Comparison of ENCODE assay signal across 25 cellular contexts in genomic region chr11:15145635-15146034, GRCh38. TPM values are rescaled to one million over a fixed set of nuclear protein-coding genes. Genes with fewer than 3 reads are reported as not detected.
DNase-seq lines count a peak whose midpoint lies in the region; ATAC-seq, FAIRE-seq and TF ChIP-seq lines count a peak whose summit lies in the region.
"Had no signal": no experiment of that assay in that cellular context is flagged by ENCODE, and none has a peak within 500 bp of the region (broad histone marks: within the 10 kb centered on the region; RNA-seq: fewer than 3 reads in every experiment).

No MANE protein-coding gene starts in this region.

- intact Hi-C loops in pancreas (cut with DNase I), result no loop called here
- intact Hi-C loops in activated CD4-positive, alpha-beta T cell treated with anti-CD3 and anti-CD28 coated beads for 36 hours (cut with DNase I, micrococcal nuclease), result no loop called here

- H3K27ac Mint-ChIP-seq in activated CD4-positive, alpha-beta T cell treated with anti-CD3 and anti-CD28 coated beads for 36 hours, result no peak overlapping the region
- H3K27ac Mint-ChIP-seq: CD8-positive, alpha-beta memory T cell; dendritic cell treated with granulocyte-macrophage colony-stimulating factor and Interleukin-4, amounts not matched to agents 40 ng/mL and 50 ng/mL, for 4 days; GM23338 had no signal

- no peaks in the 10 kb centered on the region for H3K36me3 Mint-ChIP-seq in activated CD4-positive, alpha-beta T cell treated with anti-CD3 and anti-CD28 coated beads for 36 hours (ENCODE audit: low read depth)

- peaks cover 0 to 3% (median 0%) of the 10 kb centered on the region in 3 donors for H3K4me1 ChIP-seq in pancreas
- H3K4me1 ChIP-seq: gastroesophageal sphincter had no signal

- no peak for TF ChIP-seq CTCF in pancreas (IDR thresholded peaks at IDR 0.05)

- peaks cover 2% of the 10 kb centered on the region for H3K27me3 Mint-ChIP-seq in activated CD4-positive, alpha-beta T cell treated with anti-CD3 and anti-CD28 coated beads for 36 hours
- H3K27me3 Mint-ChIP-seq: dendritic cell treated with granulocyte-macrophage colony-stimulating factor and Interleukin-4, amounts not matched to agents 40 ng/mL and 50 ng/mL, for 4 days had no signal

- no peaks in the 10 kb centered on the region for H3K27me3 ChIP-seq in pancreas
- H3K27me3 ChIP-seq: gastroesophageal sphincter, MG63, neutrophil had no signal

- H3K4me1 Mint-ChIP-seq in activated CD4-positive, alpha-beta T cell treated with anti-CD3 and anti-CD28 coated beads for 36 hours, result peaks cover 1% of the 10 kb centered on the region

- H3K9me3 ChIP-seq in pancreas, result no peaks in the 10 kb centered on the region
- H3K9me3 ChIP-seq: gastroesophageal sphincter, MG63, neutrophil, thoracic aorta had no signal

- 58 to 73% methylated on average over 1 of the region's 1 CpG for WGBS in pancreas, 2 donors

- no peak overlapping the region for H3K4me3 ChIP-seq in pancreas
- H3K4me3 ChIP-seq: gastroesophageal sphincter, GM23338, MG63, thoracic aorta had no signal

- DNase-seq in DMS53 (lab: John Stamatoyannopoulos, UW) (peak; percentile 62), MV-4-11 (lab: John Stamatoyannopoulos, UW) (peak; percentile 79), epithelial cell of prostate (ENCODE audit: low read depth, low spot score) (peak; percentile 44), pancreas (no peak), HuH-7 (ENCODE audit: low spot score) (no peak), NCI-H69 (lab: John Stamatoyannopoulos, UW) (no peak)
- no peak for DNase-seq in activated CD4-positive, alpha-beta T cell treated with anti-CD3 and anti-CD28 coated beads for 36 hours
- DNase-seq: activated CD4-positive, alpha-beta T cell treated with anti-CD3 and anti-CD28 coated beads, Interleukin-2, amount 50 U/mL, for 1 hour; activated CD8-positive, alpha-beta memory T cell treated with anti-CD3 and anti-CD28 coated beads, Interleukin-2, amount 50 U/mL, for 48 hours; activated effector memory CD4-positive, alpha-beta T cell treated with Interleukin-2 at 50 U/mL for 16 hours; CD8-positive, alpha-beta memory T cell; left cardiac atrium; MG63; NCI-H1694 treated with DMSO at 0.1 percent for 48 hours; NCI-H446; NK-92 treated with Interleukin-12 subunit alpha and Interleukin-12 subunit beta, amount 100 ng/mL, for 24 hours; stimulated activated CD4-positive, alpha-beta T cell treated with anti-CD3 and anti-CD28 coated beads, Interleukin-15, amount 100 ng/mL, for 24 hours; SW 1271 had no signal

- no peak overlapping the region for H3K4me3 Mint-ChIP-seq in activated CD4-positive, alpha-beta T cell treated with anti-CD3 and anti-CD28 coated beads for 36 hours
- H3K4me3 Mint-ChIP-seq: CD8-positive, alpha-beta memory T cell; dendritic cell treated with granulocyte-macrophage colony-stimulating factor and Interleukin-4, amounts not matched to agents 40 ng/mL and 50 ng/mL, for 4 days; GM23338 had no signal

- POLR2A ChIA-PET in activated CD4-positive, alpha-beta T cell treated with anti-CD3 and anti-CD28 coated beads for 36 hours (lab: Charles Lee), result no interaction called here

- peak overlapping the region; percentile 63 for H3K27ac ChIP-seq in epithelial cell of prostate
- H3K27ac ChIP-seq in pancreas, result peak overlapping the region in 2 of 4 donors; percentile 22 to 27
- H3K27ac ChIP-seq: neutrophil, thoracic aorta had no signal

- H3K36me3 ChIP-seq in pancreas, result no peaks in the 10 kb centered on the region
- H3K36me3 ChIP-seq: gastroesophageal sphincter, MG63, neutrophil, thoracic aorta had no signal

- CTCF ChIA-PET in activated CD4-positive, alpha-beta T cell treated with anti-CD3 and anti-CD28 coated beads for 36 hours (lab: Charles Lee), result no interaction called here

- H3K9me3 Mint-ChIP-seq in activated CD4-positive, alpha-beta T cell treated with anti-CD3 and anti-CD28 coated beads for 36 hours (ENCODE audit: low read depth), result no peaks in the 10 kb centered on the region
- H3K9me3 Mint-ChIP-seq: CD8-positive, alpha-beta memory T cell; dendritic cell treated with granulocyte-macrophage colony-stimulating factor and Interleukin-4, amounts not matched to agents 40 ng/mL and 50 ng/mL, for 4 days; GM23338 had no signal

- ATAC-seq in pancreas, result peak in 3 of 4 donors; percentile 70 to 87 (median 75)
- ATAC-seq in activated CD4-positive, alpha-beta T cell treated with anti-CD3 and anti-CD28 coated beads for 36 hours, result no peak
- ATAC-seq in GM18519 (IDR thresholded peaks at IDR 0.05; ENCODE audit: low FRiP score, unreplicated experiment), result no peak
- ATAC-seq: gastroesophageal sphincter, left cardiac atrium had no signal

- FAIRE-seq in pancreas (lab: Jason Lieb, UNC), result no peak
- FAIRE-seq: TTC549 had no signal

RNA-seq across cellular contexts. Expression of gene INSC, which starts 30.9 kb away (rescaled TPM):
- total RNA-seq in pancreas, result under 1 TPM; 0.50 to 0.88 (median 0.56) TPM
- 1 to 10 TPM; 1.3 to 1.6 TPM for polyA plus RNA-seq in pancreas
- under 1 TPM; 0.64 to 0.69 TPM for total RNA-seq in activated CD4-positive, alpha-beta T cell treated with anti-CD3 and anti-CD28 coated beads for 36 hours
- total RNA-seq: CD8-positive, alpha-beta memory T cell had no signal
- polyA plus RNA-seq: CD8-positive, alpha-beta memory T cell had no signal

Comparison
In these comparisons a context has a peak if more than half of its experiments do, and no peak if none do; other contexts are left out.
1. DNase-seq: peak in DMS53 (single experiment), MV-4-11 (single experiment) and epithelial cell of prostate (single experiment); none in pancreas (0 of 6), HuH-7 (single experiment), activated CD4-positive, alpha-beta T cell treated with anti-CD3 and anti-CD28 coated beads for 36 hours (single experiment) and NCI-H69 (single experiment).
2. ATAC-seq: peak in pancreas (3 of 4); none in activated CD4-positive, alpha-beta T cell treated with anti-CD3 and anti-CD28 coated beads for 36 hours (single experiment) and GM18519 (single experiment).